ENCODE assay signal across 8 cellular contexts in genomic region chr3:126474498-126475410, GRCh38. TPM values are rescaled to one million over a fixed set of nuclear protein-coding genes. Genes with fewer than 3 reads are reported as not detected.
DNase-seq lines count a peak whose midpoint lies in the region; ATAC-seq and TF ChIP-seq lines count a peak whose summit lies in the region.

No MANE protein-coding gene starts in this region.

- ATAC-seq in GM21619 (IDR thresholded peaks at IDR 0.05; ENCODE audit: unreplicated experiment) (peak; percentile 26), activated B cell treated with CpG ODN at 0.5 μM for 24 hours (ENCODE audit: low read depth) (no peak), mucosa of descending colon (peak; percentile 5)

- no peaks in the 10 kb centered on the region for H3K9me3 ChIP-seq in effector memory CD4-positive, alpha-beta T cell (ENCODE audit: control insufficient read depth, low read length)
- no peaks in the 10 kb centered on the region for H3K9me3 ChIP-seq in mucosa of descending colon
- no peaks in the 10 kb centered on the region for H3K9me3 ChIP-seq in stomach smooth muscle (ENCODE audit: control insufficient read depth in 2 of 2, low read length in 2 of 2)

- no peaks in the 10 kb centered on the region for H3K27me3 Mint-ChIP-seq in activated B cell treated with CpG ODN at 0.5 μM for 24 hours

- H3K4me3 ChIP-seq in effector memory CD4-positive, alpha-beta T cell (ENCODE audit: insufficient read depth, low read depth, low read length, poor library complexity, severe bottlenecking): peak overlapping the region; percentile 59
- H3K4me3 ChIP-seq in mucosa of descending colon (peak overlapping the region; percentile 65), stomach smooth muscle (ENCODE audit: low read length in 2 of 2) (peak overlapping the region; percentile 87 to 91)

- H3K4me3 Mint-ChIP-seq in activated B cell treated with CpG ODN at 0.5 μM for 24 hours: peak overlapping the region; percentile 84

- intact Hi-C loops in activated B cell treated with CpG ODN at 0.5 μM for 24 hours (cut with micrococcal nuclease): loop anchor here (1.0 to 10.0 kb wide), 9 partner anchors 117 to 1740 kb away; partner anchors contain the start of genes ABTB1, EEFSEC, KLF15 and RUVBL1
- intact Hi-C loops in mucosa of descending colon (cut with DNase I, micrococcal nuclease): no loop called here

- POLR2A ChIA-PET in activated B cell treated with CpG ODN at 0.5 μM for 24 hours (lab: Charles Lee): interaction anchor here (0.5 to 1.9 kb wide), 3 partner anchors 9 to 879 kb away, joined by 4 to 5 read pairs (median 4); no protein-coding TSS in a partner anchor

- no peaks in the 10 kb centered on the region for H3K27me3 ChIP-seq in effector memory CD4-positive, alpha-beta T cell (replicated peaks; ENCODE audit: control insufficient read depth, insufficient read depth, low read length, poor library complexity, severe bottlenecking)
- H3K27me3 ChIP-seq in stomach smooth muscle (ENCODE audit: control insufficient read depth in 1 of 2, insufficient read depth in 2 of 2, low read length in 2 of 2): no peaks in the 10 kb centered on the region

- H3K4me1 Mint-ChIP-seq in activated B cell treated with CpG ODN at 0.5 μM for 24 hours: peaks cover 38% of the 10 kb centered on the region

- CTCF ChIA-PET in activated B cell treated with CpG ODN at 0.5 μM for 24 hours (lab: Charles Lee): no interaction called here

- H3K36me3 ChIP-seq in effector memory CD4-positive, alpha-beta T cell (ENCODE audit: control insufficient read depth, insufficient read depth, low read length): peaks cover 18% of the 10 kb centered on the region
- H3K36me3 ChIP-seq in mucosa of descending colon (ENCODE audit: low read depth): peaks cover 10% of the 10 kb centered on the region
- H3K36me3 ChIP-seq in stomach smooth muscle (ENCODE audit: control insufficient read depth in 2 of 2, insufficient read depth in 2 of 2, low read length in 2 of 2): peaks cover 13 to 14% of the 10 kb centered on the region in 2 donors

- peaks cover 38% of the 10 kb centered on the region for H3K36me3 Mint-ChIP-seq in activated B cell treated with CpG ODN at 0.5 μM for 24 hours (ENCODE audit: low read depth)

- TF ChIP-seq CTCF in activated B cell treated with CpG ODN at 0.5 μM for 24 hours (IDR thresholded peaks at IDR 0.05) (no peak), mucosa of descending colon (IDR thresholded peaks at IDR 0.05) (no peak)

- H3K9ac ChIP-seq in stomach smooth muscle (ENCODE audit: low read length in 2 of 2): peak overlapping the region; percentile 74 to 80

- DNase-seq in NCI-H1092 treated with DMSO at 0.1 percent for 48 hours (lab: John Stamatoyannopoulos, UW) (peak; percentile 23), NCI-H1092 (lab: John Stamatoyannopoulos, UW) (no peak), HuH-7.5 (ENCODE audit: low spot score) (peak; percentile 54), activated B cell treated with CpG ODN at 0.5 μM for 24 hours (no peak), mucosa of descending colon (peak; percentile 50 to 80 (median 69))
- DNase-seq in effector memory CD4-positive, alpha-beta T cell: peak in 2 of 3 donors; percentile 8 to 14

- H3K27ac Mint-ChIP-seq in activated B cell treated with CpG ODN at 0.5 μM for 24 hours: peak overlapping the region; percentile 56

- H3K9me3 Mint-ChIP-seq in activated B cell treated with CpG ODN at 0.5 μM for 24 hours: no peaks in the 10 kb centered on the region

- H3K4me1 ChIP-seq in effector memory CD4-positive, alpha-beta T cell (ENCODE audit: control insufficient read depth, insufficient read depth, low read length, poor library complexity, severe bottlenecking): peaks cover 36% of the 10 kb centered on the region
- H3K4me1 ChIP-seq in mucosa of descending colon (ENCODE audit: low read depth) (peaks cover 19% of the 10 kb centered on the region), stomach smooth muscle (ENCODE audit: control insufficient read depth, insufficient read depth, low read length) (peaks cover 44% of the 10 kb centered on the region)

- peak overlapping the region; percentile 80 for H3K27ac ChIP-seq in effector memory CD4-positive, alpha-beta T cell (ENCODE audit: insufficient read depth, low read length, poor library complexity, severe bottlenecking)
- H3K27ac ChIP-seq in stomach smooth muscle (ENCODE audit: low read length): peak overlapping the region; percentile 55

RNA-seq across cellular contexts. Expression of gene ZXDC, which starts 0.9 kb away (rescaled TPM):
- total RNA-seq in activated B cell treated with CpG ODN at 0.5 μM for 24 hours (37.4 and 45.4 TPM in 2 replicates), mucosa of descending colon (10 to 100 TPM; 28.7 to 39.4 (median 37.7) TPM)

RNA-seq across cellular contexts. Expression of gene UROC1, which starts 42.8 kb away (rescaled TPM):
- total RNA-seq in activated B cell treated with CpG ODN at 0.5 μM for 24 hours: not detected in 2 replicates
- total RNA-seq in mucosa of descending colon: not detected

RNA-seq across cellular contexts. Expression of gene CHST13, which starts 49.2 kb away (rescaled TPM):
- not detected in 2 replicates for total RNA-seq in activated B cell treated with CpG ODN at 0.5 μM for 24 hours
- total RNA-seq in mucosa of descending colon: 1 to 10 TPM in 1 of 3 donors, under 1 TPM in 2; 0.27 to 5.7 (median 0.98) TPM

Comparison
In these comparisons a context has a peak if more than half of its experiments do, and no peak if none do; other contexts are left out.
1. DNase-seq: peak in NCI-H1092 treated with DMSO at 0.1 percent for 48 hours (single experiment), HuH-7.5 (single experiment), effector memory CD4-positive, alpha-beta T cell (2 of 3) and mucosa of descending colon (3 of 3); none in NCI-H1092 (single experiment) and activated B cell treated with CpG ODN at 0.5 μM for 24 hours (single experiment).
2. Peak in every context shown above with its lines, with median percentiles within 50 percentile points of each other: H3K4me3 ChIP-seq.